1 cellular context compared by ENCODE assay signal in the genomic region with DNA sequence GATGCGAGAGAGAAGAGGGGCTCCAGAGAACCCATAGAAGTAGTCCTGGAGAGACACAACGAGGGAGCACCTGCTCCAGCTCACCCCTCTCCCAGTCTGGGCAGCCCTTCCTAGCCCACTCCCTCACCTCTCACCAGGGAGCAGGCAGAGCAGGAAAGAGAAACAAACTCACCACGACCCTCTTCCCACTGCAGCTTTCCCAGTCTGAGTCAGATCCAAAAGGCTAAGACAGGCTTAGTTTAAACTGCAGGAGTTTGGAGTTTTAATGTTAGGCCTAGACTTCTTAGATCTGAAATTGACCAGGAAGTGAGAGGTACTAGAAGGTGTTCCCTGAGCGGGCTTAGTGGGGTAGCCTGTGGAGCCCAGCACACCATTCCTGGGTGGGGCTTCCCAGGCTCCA.
TF ChIP-seq lines count a peak whose summit lies in the region.

No MANE protein-coding gene starts in this region.

TF ChIP-seq in H1, 55 proteins besides CTCF, POLR2A, EP300 and RAD21:
- TF ChIP-seq CBX8 (IDR thresholded peaks at IDR 0.05; ENCODE audit: borderline replicate concordance, low read depth, low read length), result no peak
- TF ChIP-seq JUN (IDR thresholded peaks at IDR 0.05; ENCODE audit: low read depth, low read length), result no peak
- TF ChIP-seq, protein P1, sequence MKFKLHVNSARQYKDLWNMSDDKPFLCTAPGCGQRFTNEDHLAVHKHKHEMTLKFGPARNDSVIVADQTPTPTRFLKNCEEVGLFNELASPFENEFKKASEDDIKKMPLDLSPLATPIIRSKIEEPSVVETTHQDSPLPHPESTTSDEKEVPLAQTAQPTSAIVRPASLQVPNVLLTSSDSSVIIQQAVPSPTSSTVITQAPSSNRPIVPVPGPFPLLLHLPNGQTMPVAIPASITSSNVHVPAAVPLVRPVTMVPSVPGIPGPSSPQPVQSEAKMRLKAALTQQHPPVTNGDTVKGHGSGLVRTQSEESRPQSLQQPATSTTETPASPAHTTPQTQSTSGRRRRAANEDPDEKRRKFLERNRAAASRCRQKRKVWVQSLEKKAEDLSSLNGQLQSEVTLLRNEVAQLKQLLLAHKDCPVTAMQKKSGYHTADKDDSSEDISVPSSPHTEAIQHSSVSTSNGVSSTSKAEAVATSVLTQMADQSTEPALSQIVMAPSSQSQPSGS (IDR thresholded peaks at IDR 0.05; ENCODE audit: low read length), result no peak
